ENCODE assay signal across 7 cellular contexts in the genomic region with DNA sequence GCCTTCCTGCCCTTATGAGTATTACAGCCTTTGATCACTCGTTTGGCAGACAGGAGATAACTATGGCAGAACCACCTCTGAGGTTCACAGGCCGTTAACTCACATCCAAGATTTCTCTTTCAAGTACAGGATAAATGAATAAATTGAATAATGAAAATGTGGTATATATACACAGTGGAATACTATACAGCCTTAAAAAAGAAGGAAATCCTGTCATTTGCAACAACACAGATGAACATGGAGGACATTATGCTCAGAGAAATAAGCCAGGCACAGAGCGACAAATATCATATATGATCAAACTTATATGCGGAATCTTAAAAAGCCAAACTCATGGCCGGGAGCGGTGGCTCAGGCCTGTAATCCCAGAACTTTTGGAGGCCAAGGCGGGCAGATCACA.
"Had no signal": no experiment of that assay in that cellular context is flagged by ENCODE, and none has a peak within 500 bp of the region (broad histone marks: within the 10 kb centered on the region; RNA-seq: fewer than 3 reads in every experiment).

No MANE protein-coding gene starts in this region.

- H3K4me3 Mint-ChIP-seq: GM23338, H9, HFFc6 had no signal

- H3K4me1 Mint-ChIP-seq: GM23338, H9 had no signal

- ATAC-seq: GM23338 had no signal

- H3K27ac ChIP-seq: HL-60 had no signal

- H3K27ac Mint-ChIP-seq: GM23338, H9, HFFc6 had no signal

- DNase-seq: H9, HCEC 1CT, HFFc6, IMR-90, KBM-7 had no signal

- H3K4me3 ChIP-seq: GM23338 had no signal

- H3K9me3 Mint-ChIP-seq: GM23338, H9, HFFc6 had no signal
